In the genomic region with DNA sequence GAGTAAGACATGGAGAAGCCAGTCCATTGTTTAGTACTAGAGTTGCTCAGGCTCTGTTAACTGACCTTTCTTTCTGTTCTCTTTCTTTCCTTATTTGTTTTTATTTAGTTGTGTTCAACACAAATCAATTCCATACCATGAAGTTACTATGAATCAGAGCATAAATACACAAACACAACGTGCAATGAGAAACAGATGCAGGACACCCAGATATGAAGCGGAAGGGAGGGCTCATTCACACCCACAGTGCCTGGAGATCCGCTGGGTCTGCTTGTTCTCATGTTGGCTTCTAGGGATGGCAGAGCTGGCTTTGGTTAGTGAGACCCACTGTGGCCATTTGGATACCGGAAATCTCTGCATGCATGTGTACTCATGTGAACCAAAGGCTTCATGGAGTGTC, we compare ENCODE assay signal across 21 cellular contexts.
"Had no signal": no experiment of that assay in that cellular context is flagged by ENCODE, and none has a peak within 500 bp of the region (broad histone marks: within the 10 kb centered on the region; RNA-seq: fewer than 3 reads in every experiment).

No MANE protein-coding gene starts in this region.

- ATAC-seq: activated CD4-positive, alpha-beta T cell treated with anti-CD3 and anti-CD28 coated beads for 36 hours; activated naive CD4-positive, alpha-beta T cell treated with anti-CD3 and anti-CD28 coated beads, Interleukin-2, amount 50 U/mL, for 72 hours; gastrocnemius medialis; stimulated activated naive CD8-positive, alpha-beta T cell treated with anti-CD3 and anti-CD28 coated beads, Interleukin-15, Interleukin-2, amounts not matched to agents 100 U/mL and 50 U/mL, for 24 hours; WTC11 had no signal

- DNase-seq: activated CD4-positive, alpha-beta T cell treated with anti-CD3 and anti-CD28 coated beads for 36 hours; activated CD4-positive, alpha-beta T cell treated with anti-CD3 and anti-CD28 coated beads, Interleukin-2, amount 50 U/mL, for 48 hours; activated gamma-delta T cell treated with Interleukin-2 at 50 U/mL for 16 hours; activated T-cell treated with anti-CD3 and anti-CD28 coated beads for 4 hours; dermis blood vessel endothelial cell; effector memory CD4-positive, alpha-beta T cell; gastrocnemius medialis; head of caudate nucleus; left ventricle myocardium inferior; mammary epithelial cell; midbrain; occipital lobe; retina; stimulated activated CD4-positive, alpha-beta T cell treated with anti-CD3 and anti-CD28 coated beads, Interleukin-12 subunit alpha, Interleukin-12 subunit beta, amount 100 ng/mL, for 4 hours; stimulated activated CD4-positive, alpha-beta T cell treated with anti-CD3 and anti-CD28 coated beads, Interleukin-2, amount 100 ng/mL, for 24 hours; stimulated activated naive CD8-positive, alpha-beta T cell treated with anti-CD3 and anti-CD28 coated beads, Interleukin-15, Interleukin-2, amounts not matched to agents 100 U/mL and 50 U/mL, for 24 hours; substantia nigra; tibial artery had no signal

- H3K4me1 ChIP-seq: esophagus muscularis mucosa, gastrocnemius medialis, left ventricle myocardium inferior, tibial artery had no signal

- H3K27me3 ChIP-seq: esophagus muscularis mucosa, gastrocnemius medialis, tibial artery had no signal

- H3K9me3 ChIP-seq: esophagus muscularis mucosa, gastrocnemius medialis, left ventricle myocardium inferior, tibial artery had no signal

- H3K4me3 ChIP-seq: esophagus muscularis mucosa, gastrocnemius medialis, left ventricle myocardium inferior, tibial artery had no signal

- H3K36me3 ChIP-seq: esophagus muscularis mucosa, gastrocnemius medialis, left ventricle myocardium inferior, tibial artery had no signal

- H3K27ac ChIP-seq: esophagus muscularis mucosa, gastrocnemius medialis, left ventricle myocardium inferior, tibial artery had no signal
